ENCODE assay signal across 27 cellular contexts in the genomic region with DNA sequence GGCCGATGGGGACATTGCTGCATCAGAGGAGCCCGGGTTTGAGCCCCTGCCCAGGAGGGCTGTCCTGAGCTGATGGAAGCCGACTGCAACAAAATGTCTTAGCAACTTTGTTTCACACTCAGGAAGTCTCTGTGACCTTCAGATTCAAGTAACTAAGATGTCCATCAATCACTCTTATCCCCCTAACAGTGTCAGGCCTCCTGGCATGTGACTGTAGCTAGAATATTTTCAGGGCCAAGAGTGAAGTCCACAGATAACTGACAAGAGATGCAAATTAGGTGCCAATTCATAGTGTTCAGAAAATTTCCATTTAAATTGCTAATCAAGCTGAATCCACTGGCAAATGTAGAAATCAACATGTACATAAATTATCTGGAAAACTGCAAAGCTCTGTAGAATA.
"Had no signal": no experiment of that assay in that cellular context is flagged by ENCODE, and none has a peak within 500 bp of the region (broad histone marks: within the 10 kb centered on the region; RNA-seq: fewer than 3 reads in every experiment).

No MANE protein-coding gene starts in this region.

- H3K27ac Mint-ChIP-seq: immature natural killer cell; natural killer cell; stimulated activated memory B cell treated with anti-CD40 and anti-IgM and Interleukin-4, amounts not matched to agents 10 μg/mL and 1 μg/mL and 100 μg/mL, for 72 hours; type B pancreatic cell had no signal

- H3K36me3 ChIP-seq: esophagus squamous epithelium, lower lobe of right lung, prostate gland, right atrium auricular region, sigmoid colon, spleen, tibial artery had no signal

- H3K27me3 Mint-ChIP-seq: type B pancreatic cell had no signal

- H3K9me3 ChIP-seq: lower lobe of right lung, prostate gland, testis had no signal

- H3K4me3 ChIP-seq: coronary artery, esophagus squamous epithelium, lower lobe of right lung, prostate gland, right atrium auricular region, sigmoid colon, spleen, testis, tibial artery had no signal

- H3K9me3 Mint-ChIP-seq: natural killer cell, type B pancreatic cell had no signal

- H3K27me3 ChIP-seq: right atrium auricular region, testis had no signal

- H3K36me3 Mint-ChIP-seq: natural killer cell; stimulated activated memory B cell treated with anti-CD40 and anti-IgM and Interleukin-4, amounts not matched to agents 10 μg/mL and 1 μg/mL and 100 μg/mL, for 72 hours; type B pancreatic cell had no signal

- H3K4me1 ChIP-seq: esophagus squamous epithelium, lower lobe of right lung, prostate gland, right atrium auricular region, sigmoid colon, spleen, testis, tibial artery had no signal

- H3K4me1 Mint-ChIP-seq: immature natural killer cell; natural killer cell; stimulated activated memory B cell treated with anti-CD40 and anti-IgM and Interleukin-4, amounts not matched to agents 10 μg/mL and 1 μg/mL and 100 μg/mL, for 72 hours had no signal

- FAIRE-seq: endometrium, frontal cortex had no signal

- ATAC-seq: left colon; left ventricle myocardium superior; lower lobe of right lung; natural killer cell; stimulated activated memory B cell treated with anti-CD40 and anti-IgM and Interleukin-4, amounts not matched to agents 10 μg/mL and 1 μg/mL and 100 μg/mL, for 72 hours; stimulated activated naive CD8-positive, alpha-beta T cell treated with anti-CD3 and anti-CD28 coated beads, Interleukin-15, Interleukin-2, amounts not matched to agents 100 U/mL and 50 U/mL, for 24 hours had no signal

- H3K27ac ChIP-seq: coronary artery, esophagus squamous epithelium, lower lobe of right lung, prostate gland, right atrium auricular region, sigmoid colon, spleen, testis, tibial artery had no signal

- DNase-seq: dermis blood vessel endothelial cell; effector memory CD4-positive, alpha-beta T cell; erythroblast; esophagus squamous epithelium; hypothalamus; immature natural killer cell; islet precursor cell; kidney glomerular epithelial cell; left colon; left ventricle myocardium superior; lower lobe of right lung; natural killer cell; nucleus accumbens; sigmoid colon; spleen; stimulated activated CD4-positive, alpha-beta T cell treated with anti-CD3 and anti-CD28 coated beads, Interleukin-4, amount 100 ng/mL, for 4 hours; stimulated activated naive CD8-positive, alpha-beta T cell treated with anti-CD3 and anti-CD28 coated beads, Interleukin-15, Interleukin-2, amounts not matched to agents 100 U/mL and 50 U/mL, for 24 hours; substantia nigra; testis; tibial artery had no signal

- H3K4me3 Mint-ChIP-seq: immature natural killer cell; natural killer cell; stimulated activated memory B cell treated with anti-CD40 and anti-IgM and Interleukin-4, amounts not matched to agents 10 μg/mL and 1 μg/mL and 100 μg/mL, for 72 hours; type B pancreatic cell had no signal
